ENCODE assay signal across 14 cellular contexts in the genomic region with DNA sequence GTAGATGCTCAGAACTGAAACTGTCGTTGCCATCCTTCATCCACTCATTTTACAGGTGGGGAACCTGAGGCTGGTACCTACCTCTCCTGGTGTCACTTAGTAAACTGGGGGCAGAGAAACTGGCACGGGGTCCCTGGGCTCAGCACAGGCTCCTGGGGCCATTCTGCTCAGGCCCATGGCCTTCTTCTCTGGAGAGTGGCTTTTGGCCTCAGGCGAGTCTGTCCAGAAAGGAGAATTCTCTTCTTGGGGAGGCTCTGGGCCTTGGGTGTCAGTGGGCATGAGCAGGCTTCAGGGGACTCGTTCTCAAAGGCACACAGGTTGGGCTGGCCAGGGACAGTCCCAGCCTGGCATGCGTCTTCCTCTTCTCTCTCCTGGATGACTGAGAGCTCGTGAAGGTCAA.
"Had no signal": no experiment of that assay in that cellular context is flagged by ENCODE, and none has a peak within 500 bp of the region (broad histone marks: within the 10 kb centered on the region; RNA-seq: fewer than 3 reads in every experiment).

No MANE protein-coding gene starts in this region.

- H3K36me3 ChIP-seq: ascending aorta, gastrocnemius medialis, heart left ventricle, neural progenitor cell, pancreas, sigmoid colon, tibial artery had no signal

- H3K4me1 ChIP-seq: gastrocnemius medialis, neural progenitor cell, pancreas had no signal

- H3K4me3 ChIP-seq: ascending aorta, gastrocnemius medialis, heart left ventricle, neural progenitor cell, pancreas, sigmoid colon, tibial artery had no signal

- H3K27ac ChIP-seq: ascending aorta, epithelial cell of prostate, gastrocnemius medialis, neural progenitor cell, pancreas had no signal

- H3K9ac ChIP-seq: neural progenitor cell had no signal

- H3K4me1 Mint-ChIP-seq: activated CD4-positive, alpha-beta T cell treated with anti-CD3 and anti-CD28 coated beads, Interleukin-2, amount 10 ng/mL, durations not matched to agents 7 days and 5 days; stimulated activated naive B cell treated with anti-CD40 and anti-IgM and Interleukin-4, amounts not matched to agents 10 μg/mL and 1 μg/mL and 100 μg/mL, for 72 hours had no signal

- H3K9me3 ChIP-seq: ascending aorta, gastrocnemius medialis, heart left ventricle, pancreas, sigmoid colon, tibial artery had no signal

- H3K4me3 Mint-ChIP-seq: activated CD4-positive, alpha-beta T cell treated with anti-CD3 and anti-CD28 coated beads, Interleukin-2, amount 10 ng/mL, durations not matched to agents 7 days and 5 days; neural progenitor cell; stimulated activated naive B cell treated with anti-CD40 and anti-IgM and Interleukin-4, amounts not matched to agents 10 μg/mL and 1 μg/mL and 100 μg/mL, for 72 hours had no signal

- H2AFZ ChIP-seq: neural progenitor cell had no signal

- H3K27ac Mint-ChIP-seq: neural progenitor cell; stimulated activated naive B cell treated with anti-CD40 and anti-IgM and Interleukin-4, amounts not matched to agents 10 μg/mL and 1 μg/mL and 100 μg/mL, for 72 hours had no signal

- H3K4me2 ChIP-seq: neural progenitor cell had no signal

- DNase-seq: activated CD4-positive, alpha-beta T cell treated with anti-CD3 and anti-CD28 coated beads, Interleukin-2, amount 10 ng/mL, durations not matched to agents 7 days and 5 days; activated CD4-positive, CD25-positive, alpha-beta regulatory T cell; activated CD8-positive, alpha-beta memory T cell treated with anti-CD3 and anti-CD28 coated beads for 24 hours; activated naive CD4-positive, alpha-beta T cell treated with Interleukin-2 at 50 U/mL for 16 hours; gastrocnemius medialis; left colon; stimulated activated naive B cell treated with anti-CD40 and anti-IgM and Interleukin-4, amounts not matched to agents 10 μg/mL and 1 μg/mL and 100 μg/mL, for 72 hours had no signal

- ATAC-seq: gastrocnemius medialis, heart left ventricle, left colon, pancreas had no signal

- H3K27me3 ChIP-seq: ascending aorta, heart left ventricle, neural progenitor cell, pancreas, sigmoid colon, tibial artery had no signal

- H3K36me3 Mint-ChIP-seq: neural progenitor cell had no signal

- H3K27me3 Mint-ChIP-seq: activated CD4-positive, alpha-beta T cell treated with anti-CD3 and anti-CD28 coated beads, Interleukin-2, amount 10 ng/mL, durations not matched to agents 7 days and 5 days had no signal
